ENCODE assay signal across 17 cellular contexts in genomic region chr3:81684739-81685395, GRCh38.
A peak's percentile ranks its signal among the peaks of the same experiment; 100 is the strongest.
DNase-seq lines count a peak whose midpoint lies in the region; ATAC-seq and TF ChIP-seq lines count a peak whose summit lies in the region.
"Had no signal": no experiment of that assay in that cellular context is flagged by ENCODE, and none has a peak within 500 bp of the region (broad histone marks: within the 10 kb centered on the region; RNA-seq: fewer than 3 reads in every experiment).

No MANE protein-coding gene starts in this region.

- H3K9me2 ChIP-seq in MM.1S (replicated peaks; ENCODE audit: insufficient read depth, low read length) = no peaks in the 10 kb centered on the region

- H3K4me1 Mint-ChIP-seq in glutamatergic neuron (ENCODE audit: low read depth, unreplicated experiment) = peaks cover 4% of the 10 kb centered on the region
- H3K4me1 Mint-ChIP-seq in activated T-cell treated with anti-CD3 and anti-CD28 coated beads, Interleukin-2, amount 50 U/mL, for 72 hours (ENCODE audit: low read depth) = no peaks in the 10 kb centered on the region
- H3K4me1 Mint-ChIP-seq: CD4-positive, CD25-positive, alpha-beta regulatory T cell had no signal

- H3K27me3 Mint-ChIP-seq in glutamatergic neuron (ENCODE audit: unreplicated experiment) = no peaks in the 10 kb centered on the region
- H3K27me3 Mint-ChIP-seq in activated T-cell treated with anti-CD3 and anti-CD28 coated beads, Interleukin-2, amount 50 U/mL, for 72 hours (ENCODE audit: low read depth) = no peaks in the 10 kb centered on the region
- H3K27me3 Mint-ChIP-seq: CD4-positive, CD25-positive, alpha-beta regulatory T cell had no signal

- H3K79me2 ChIP-seq in MM.1S (ENCODE audit: low read length) = no peaks in the 10 kb centered on the region

- H4K20me1 ChIP-seq in MM.1S (ENCODE audit: insufficient read depth, low read length) = no peaks in the 10 kb centered on the region

- H3K27me3 ChIP-seq in right lobe of liver = no peaks in the 10 kb centered on the region
- no peaks in the 10 kb centered on the region for H3K27me3 ChIP-seq in MM.1S (replicated peaks; ENCODE audit: insufficient read depth, low read length)

- H3K36me3 ChIP-seq in right lobe of liver (no peaks in the 10 kb centered on the region), MM.1S (replicated peaks; ENCODE audit: insufficient read depth, low read length) (no peaks in the 10 kb centered on the region)
- H3K36me3 ChIP-seq: HAP-1 had no signal

- H3K4me1 ChIP-seq in right lobe of liver (peaks cover 0 to 15% (median 2%) of the 10 kb centered on the region in 4 donors), MM.1S (ENCODE audit: low read length) (no peaks in the 10 kb centered on the region)
- H3K4me1 ChIP-seq: HAP-1 had no signal

- H3K4me3 ChIP-seq in epithelial cell of proximal tubule (ENCODE audit: low read depth, low read length) = no peak overlapping the region
- peak overlapping the region in 1 of 3 donors; percentile 6 for H3K4me3 ChIP-seq in right lobe of liver
- no peak overlapping the region for H3K4me3 ChIP-seq in MM.1S (ENCODE audit: low read length)
- H3K4me3 ChIP-seq: HAP-1 had no signal

- 64% methylated on average over 4 of the region's 4 CpGs for WGBS in right lobe of liver (ENCODE audit: insufficient coverage, low coverage, low lambda C conversion rate, missing lambda C conversion rate)

- intact Hi-C loops in right lobe of liver (cut with DNase I) = no loop called here

- peak; percentile 1 for DNase-seq in Daoy (ENCODE audit: low read depth)
- peak; percentile 30 for DNase-seq in M059J (ENCODE audit: low read depth)
- DNase-seq in epithelial cell of proximal tubule (ENCODE audit: low read depth) = peak; percentile 48
- no peak for DNase-seq in right lobe of liver
- no peak for DNase-seq in COLO668 (lab: John Stamatoyannopoulos, UW; ENCODE audit: unreplicated experiment)
- no peak for DNase-seq in glutamatergic neuron
- DNase-seq in activated T-cell treated with anti-CD3 and anti-CD28 coated beads, Interleukin-2, amount 50 U/mL, for 72 hours = no peak
- DNase-seq in MM.1S = no peak
- DNase-seq: caudate nucleus; CD4-positive, CD25-positive, alpha-beta regulatory T cell; Karpas-422; left cardiac atrium; NCI-H446; SHP77 had no signal

- peak; percentile 84 to 98 (median 96) for ATAC-seq in right lobe of liver
- no peak for ATAC-seq in activated T-cell treated with anti-CD3 and anti-CD28 coated beads, Interleukin-2, amount 50 U/mL, for 72 hours (replicated peaks in 1 of 2)
- ATAC-seq: activated CD4-positive, CD25-positive, alpha-beta regulatory T cell treated with anti-CD3 and anti-CD28 coated beads, Interleukin-2, amount 50 U/mL, for 24 hours had no signal

- no peak overlapping the region for H3K9ac ChIP-seq in MM.1S (ENCODE audit: low read length)

- peak overlapping the region in 1 of 3 donors; percentile 61 for H3K27ac ChIP-seq in right lobe of liver
- H3K27ac ChIP-seq in MM.1S (ENCODE audit: low read length) = no peak overlapping the region
- H3K27ac ChIP-seq: epithelial cell of prostate had no signal

- H3K9me3 Mint-ChIP-seq in glutamatergic neuron (ENCODE audit: unreplicated experiment) = no peaks in the 10 kb centered on the region
- H3K9me3 Mint-ChIP-seq in activated T-cell treated with anti-CD3 and anti-CD28 coated beads, Interleukin-2, amount 50 U/mL, for 72 hours = no peaks in the 10 kb centered on the region

- H2AFZ ChIP-seq in MM.1S (ENCODE audit: low read length) = no peak overlapping the region

- H3K4me2 ChIP-seq in MM.1S (ENCODE audit: low read depth, low read length) = no peak overlapping the region

- H3K4me3 Mint-ChIP-seq in glutamatergic neuron (ENCODE audit: unreplicated experiment) = no peak overlapping the region
- H3K4me3 Mint-ChIP-seq in activated T-cell treated with anti-CD3 and anti-CD28 coated beads, Interleukin-2, amount 50 U/mL, for 72 hours = no peak overlapping the region
- H3K4me3 Mint-ChIP-seq: CD4-positive, CD25-positive, alpha-beta regulatory T cell had no signal

- H3F3A ChIP-seq in MM.1S (ENCODE audit: insufficient read depth, low read length) = no peaks in the 10 kb centered on the region

- no peaks in the 10 kb centered on the region for H3K9me3 ChIP-seq in right lobe of liver
- H3K9me3 ChIP-seq in MM.1S (replicated peaks; ENCODE audit: insufficient read depth, low read length) = no peaks in the 10 kb centered on the region
- H3K9me3 ChIP-seq: HAP-1 had no signal

- H3K27ac Mint-ChIP-seq in glutamatergic neuron (ENCODE audit: unreplicated experiment) = no peak overlapping the region
- H3K27ac Mint-ChIP-seq in activated T-cell treated with anti-CD3 and anti-CD28 coated beads, Interleukin-2, amount 50 U/mL, for 72 hours = no peak overlapping the region
- H3K27ac Mint-ChIP-seq: CD4-positive, CD25-positive, alpha-beta regulatory T cell had no signal

- no peak for TF ChIP-seq POLR2A in right lobe of liver (IDR thresholded peaks at IDR 0.05)

- no peak for TF ChIP-seq CTCF in epithelial cell of proximal tubule (conservative IDR thresholded peaks at IDR 0.05; ENCODE audit: low read depth, low read length)
- no peak for TF ChIP-seq CTCF in right lobe of liver (IDR thresholded peaks at IDR 0.05)
- TF ChIP-seq CTCF in glutamatergic neuron (IDR thresholded peaks at IDR 0.05; ENCODE audit: partially characterized antibody, unreplicated experiment) = no peak
- TF ChIP-seq CTCF in MM.1S (IDR thresholded peaks at IDR 0.05; ENCODE audit: low read length) = no peak

- H3K36me3 Mint-ChIP-seq in glutamatergic neuron (ENCODE audit: unreplicated experiment) = no peaks in the 10 kb centered on the region
- no peaks in the 10 kb centered on the region for H3K36me3 Mint-ChIP-seq in activated T-cell treated with anti-CD3 and anti-CD28 coated beads, Interleukin-2, amount 50 U/mL, for 72 hours (ENCODE audit: insufficient read depth in 2 of 2)

Comparison
In these comparisons a context has a peak if more than half of its experiments do, and no peak if none do; other contexts are left out.
1. DNase-seq: peak in Daoy (single experiment), M059J (single experiment) and epithelial cell of proximal tubule (single experiment); none in right lobe of liver (0 of 3), COLO668 (single experiment), glutamatergic neuron (single experiment), activated T-cell treated with anti-CD3 and anti-CD28 coated beads, Interleukin-2, amount 50 U/mL, for 72 hours (0 of 2) and MM.1S (single experiment).
2. ATAC-seq: peak in right lobe of liver (4 of 4); none in activated T-cell treated with anti-CD3 and anti-CD28 coated beads, Interleukin-2, amount 50 U/mL, for 72 hours (0 of 2).